Comparison of ENCODE assay signal across 1 cellular context in genomic region chr7:98106647-98107312, GRCh38.
TF ChIP-seq lines count a peak whose summit lies in the region.

Gene LMTK2, plus strand, starts transcription at chr7:98106862. Its CDS starts 316 bp downstream, at chr7:98107178.

TF ChIP-seq in HepG2, 621 proteins besides CTCF, POLR2A, EP300 and RAD21 (continued from another document and continues in another):
- TF ChIP-seq ZSCAN5A (CRISPR knock-in tag; IDR thresholded peaks at IDR 0.05; ENCODE audit: borderline replicate concordance) (no peak), ZNF790 (CRISPR knock-in tag; IDR thresholded peaks at IDR 0.05; ENCODE audit: borderline replicate concordance) (0 out of 2 replicates have a peak, but pooled peaks have one; percentile 63), NFE2L1 (CRISPR knock-in tag; IDR thresholded peaks at IDR 0.05; ENCODE audit: borderline replicate concordance) (no peak), SOX13 (IDR thresholded peaks at IDR 0.05) (no peak), SOX13 (CRISPR knock-in tag; conservative IDR thresholded peaks at IDR 0.05 in 1 of 2, IDR thresholded peaks at IDR 0.05 in 1 of 2) (peak in 1 of 2 experiments; percentile 53; a peak in 2 of 4 replicates), SMAD1 (CRISPR knock-in tag; IDR thresholded peaks at IDR 0.05; ENCODE audit: borderline replicate concordance, low read depth) (peak; percentile 67; the same call in 1 of the 2 replicates), DMAP1 (CRISPR knock-in tag; IDR thresholded peaks at IDR 0.05) (peak; percentile 72), ZBTB26 (CRISPR knock-in tag; IDR thresholded peaks at IDR 0.05; ENCODE audit: borderline replicate concordance) (no peak), FUBP1 (CRISPR knock-in tag; IDR thresholded peaks at IDR 0.05; ENCODE audit: borderline replicate concordance) (no peak), CC2D1A (CRISPR knock-in tag; IDR thresholded peaks at IDR 0.05) (no peak), STAT5B (CRISPR knock-in tag; IDR thresholded peaks at IDR 0.05) (no peak), GMEB1 (CRISPR knock-in tag; IDR thresholded peaks at IDR 0.05; ENCODE audit: borderline replicate concordance) (peak; percentile 93), AKAP8 (CRISPR knock-in tag; IDR thresholded peaks at IDR 0.05) (0 out of 2 replicates have a peak, but pooled peaks have one; percentile 60), ISL2 (CRISPR knock-in tag; IDR thresholded peaks at IDR 0.05) (peak; percentile 67), SKIL (CRISPR knock-in tag; IDR thresholded peaks at IDR 0.05; ENCODE audit: borderline replicate concordance) (no peak), ZNF274 (CRISPR knock-in tag; IDR thresholded peaks at IDR 0.05) (peak; percentile 92), ZNF557 (CRISPR knock-in tag; IDR thresholded peaks at IDR 0.05) (no peak), ZNF740 (CRISPR knock-in tag; IDR thresholded peaks at IDR 0.05) (no peak), NR2C2 (CRISPR knock-in tag; IDR thresholded peaks at IDR 0.05; ENCODE audit: borderline replicate concordance) (no peak), RXRB (CRISPR knock-in tag; IDR thresholded peaks at IDR 0.05; ENCODE audit: borderline replicate concordance) (peak; percentile 14; the same call in 1 of the 2 replicates), MAX (IDR thresholded peaks at IDR 0.05) (peak; percentile 68; the same call in 1 of the 2 replicates), ELF1 (CRISPR knock-in tag; IDR thresholded peaks at IDR 0.05) (peak; percentile 45), MLXIP (CRISPR knock-in tag; IDR thresholded peaks at IDR 0.05; ENCODE audit: borderline replicate concordance) (no peak), ZNF263 (CRISPR knock-in tag; IDR thresholded peaks at IDR 0.05) (peak; percentile 38; the same call in 1 of the 2 replicates), HNRNPUL1 (IDR thresholded peaks at IDR 0.05; ENCODE audit: low read depth, low read length) (peak; percentile 34; the same call in 1 of the 2 replicates), ZNF331 (CRISPR knock-in tag; IDR thresholded peaks at IDR 0.05) (no peak; the same call in 1 of the 2 replicates), HHEX (CRISPR knock-in tag; IDR thresholded peaks at IDR 0.05) (no peak), ZNF382 (CRISPR knock-in tag; IDR thresholded peaks at IDR 0.05; ENCODE audit: borderline replicate concordance) (no peak), TMF1 (CRISPR knock-in tag; IDR thresholded peaks at IDR 0.05; ENCODE audit: low read depth) (no peak), RNF219 (CRISPR knock-in tag; IDR thresholded peaks at IDR 0.05) (no peak), PTBP1 (IDR thresholded peaks at IDR 0.05; ENCODE audit: low read depth, low read length, poor library complexity, severe bottlenecking) (peak; percentile 73), ZNF510 (CRISPR knock-in tag; IDR thresholded peaks at IDR 0.05; ENCODE audit: low read depth) (0 out of 2 replicates have a peak, but pooled peaks have one; percentile 68), ZNF710 (CRISPR knock-in tag; IDR thresholded peaks at IDR 0.05; ENCODE audit: borderline replicate concordance) (no peak), ZMAT5 (CRISPR knock-in tag; IDR thresholded peaks at IDR 0.05; ENCODE audit: borderline replicate concordance, low read depth) (no peak), ZBTB37 (CRISPR knock-in tag; IDR thresholded peaks at IDR 0.05) (no peak)
